Comparison of ENCODE assay signal across 14 cellular contexts in genomic region chr2:188076149-188077056, GRCh38.
DNase-seq lines count a peak whose midpoint lies in the region; ATAC-seq and TF ChIP-seq lines count a peak whose summit lies in the region.
"Had no signal": no experiment of that assay in that cellular context is flagged by ENCODE, and none has a peak within 500 bp of the region (broad histone marks: within the 10 kb centered on the region; RNA-seq: fewer than 3 reads in every experiment).

No MANE protein-coding gene starts in this region.

- no peak overlapping the region for H3K27ac ChIP-seq in Peyer's patch
- H3K27ac ChIP-seq: neutrophil, upper lobe of left lung had no signal

- ATAC-seq in stimulated activated naive CD8-positive, alpha-beta T cell treated with anti-CD3 and anti-CD28 coated beads, Interleukin-15, amount 100 ng/mL, for 72 hours = peak; percentile 42
- no peak for ATAC-seq in stimulated activated naive CD8-positive, alpha-beta T cell treated with anti-CD3 and anti-CD28 coated beads, Interleukin-15, Interleukin-2, amounts not matched to agents 100 U/mL and 50 U/mL, for 24 hours
- peak; percentile 61 for ATAC-seq in HG02642 (IDR thresholded peaks at IDR 0.05; ENCODE audit: poor library complexity, unreplicated experiment)
- ATAC-seq in HG03378 (IDR thresholded peaks at IDR 0.05; ENCODE audit: unreplicated experiment) = peak; percentile 91
- ATAC-seq: activated CD8-positive, alpha-beta T cell treated with anti-CD3 and anti-CD28 coated beads, Interleukin-2, amount 10 ng/mL, durations not matched to agents 7 days and 5 days had no signal

- peaks cover 9% of the 10 kb centered on the region for H3K27me3 Mint-ChIP-seq in stimulated activated naive CD8-positive, alpha-beta T cell treated with anti-CD3 and anti-CD28 coated beads, Interleukin-15, amount 100 ng/mL, for 72 hours

- no peak for TF ChIP-seq POLR2A in Peyer's patch (IDR thresholded peaks at IDR 0.05)

- peaks cover 9 to 50% of the 10 kb centered on the region in 2 donors for H3K9me3 Mint-ChIP-seq in stimulated activated naive CD8-positive, alpha-beta T cell treated with anti-CD3 and anti-CD28 coated beads, Interleukin-15, amount 100 ng/mL, for 72 hours

- intact Hi-C loops in posterior cingulate gyrus (cut with DNase I) = no loop called here

- H3K9me3 ChIP-seq in Peyer's patch = no peaks in the 10 kb centered on the region
- H3K9me3 ChIP-seq: Caco-2, neutrophil had no signal

- no peak for DNase-seq in stimulated activated naive CD8-positive, alpha-beta T cell treated with anti-CD3 and anti-CD28 coated beads, Interleukin-15, amount 100 ng/mL, for 72 hours
- DNase-seq in stimulated activated naive CD8-positive, alpha-beta T cell treated with anti-CD3 and anti-CD28 coated beads, Interleukin-15, Interleukin-2, amounts not matched to agents 100 U/mL and 50 U/mL, for 24 hours = no peak
- DNase-seq in middle frontal gyrus (ENCODE audit: extremely low spot score, low spot score) (no peak), posterior cingulate gyrus (no peak), occipital lobe (lab: John Stamatoyannopoulos, UW) (no peak), Peyer's patch (no peak)
- DNase-seq: activated CD8-positive, alpha-beta T cell treated with anti-CD3 and anti-CD28 coated beads, Interleukin-2, amount 10 ng/mL, durations not matched to agents 7 days and 5 days; Caco-2; stimulated activated CD4-positive, alpha-beta T cell treated with anti-CD3 and anti-CD28 coated beads, Interleukin-12 subunit alpha, Interleukin-12 subunit beta, amount 100 ng/mL, for 4 hours; upper lobe of left lung had no signal

- H3K27ac Mint-ChIP-seq in stimulated activated naive CD8-positive, alpha-beta T cell treated with anti-CD3 and anti-CD28 coated beads, Interleukin-15, amount 100 ng/mL, for 72 hours = peak overlapping the region in 1 of 2 donors; percentile 8
- H3K27ac Mint-ChIP-seq: activated CD8-positive, alpha-beta T cell treated with anti-CD3 and anti-CD28 coated beads, Interleukin-2, amount 10 ng/mL, durations not matched to agents 7 days and 5 days; activated naive CD8-positive, alpha-beta T cell had no signal

- no peaks in the 10 kb centered on the region for H3K4me1 ChIP-seq in Peyer's patch
- H3K4me1 ChIP-seq: Caco-2, upper lobe of left lung had no signal

- no peaks in the 10 kb centered on the region for H3K36me3 ChIP-seq in Peyer's patch
- H3K36me3 ChIP-seq: neutrophil, upper lobe of left lung had no signal

- H3K27me3 ChIP-seq in Peyer's patch = no peaks in the 10 kb centered on the region
- H3K27me3 ChIP-seq: neutrophil, upper lobe of left lung had no signal

- no peak for TF ChIP-seq CTCF in Peyer's patch (IDR thresholded peaks at IDR 0.05)

- H3K4me3 ChIP-seq in Peyer's patch = no peak overlapping the region
- H3K4me3 ChIP-seq: upper lobe of left lung had no signal

- no peaks in the 10 kb centered on the region for H3K4me1 Mint-ChIP-seq in stimulated activated naive CD8-positive, alpha-beta T cell treated with anti-CD3 and anti-CD28 coated beads, Interleukin-15, amount 100 ng/mL, for 72 hours

- no peak overlapping the region for H3K4me3 Mint-ChIP-seq in stimulated activated naive CD8-positive, alpha-beta T cell treated with anti-CD3 and anti-CD28 coated beads, Interleukin-15, amount 100 ng/mL, for 72 hours
- H3K4me3 Mint-ChIP-seq: activated CD8-positive, alpha-beta T cell treated with anti-CD3 and anti-CD28 coated beads, Interleukin-2, amount 10 ng/mL, durations not matched to agents 7 days and 5 days; activated naive CD8-positive, alpha-beta T cell had no signal
